In the genomic region with DNA sequence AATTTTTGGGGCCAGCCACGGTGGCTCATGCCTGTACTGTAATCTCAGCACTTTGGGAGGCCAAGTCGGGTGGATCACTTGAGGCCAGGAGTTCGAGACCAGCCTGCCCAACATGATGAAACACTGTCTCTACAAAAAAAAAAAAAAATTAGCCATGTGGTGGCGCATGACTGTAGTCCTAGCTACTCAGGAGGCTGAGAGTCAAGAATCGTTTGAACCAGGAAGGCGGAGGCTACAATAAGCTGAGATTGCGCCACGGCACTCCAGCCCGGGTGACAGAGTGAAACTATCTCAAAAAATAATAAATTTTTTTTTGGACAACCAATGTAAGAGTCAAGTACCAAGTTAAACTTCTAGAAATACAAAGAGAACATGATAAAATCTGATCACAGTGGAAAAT, we compare ENCODE assay signal across 17 cellular contexts.
A peak's percentile ranks its signal among the peaks of the same experiment; 100 is the strongest.
DNase-seq lines count a peak whose midpoint lies in the region; ATAC-seq, FAIRE-seq and TF ChIP-seq lines count a peak whose summit lies in the region.
"Had no signal": no experiment of that assay in that cellular context is flagged by ENCODE, and none has a peak within 500 bp of the region (broad histone marks: within the 10 kb centered on the region; RNA-seq: fewer than 3 reads in every experiment).

No MANE protein-coding gene starts in this region.

- intact Hi-C loops in HepG2 (cut with micrococcal nuclease; ENCODE audit: unreplicated experiment), result no loop called here
- intact Hi-C loops in right lobe of liver (cut with DNase I), result no loop called here

- POLR2A ChIA-PET in HepG2 (lab: Yijun Ruan, JAX) (interaction anchor here (1.4 kb wide), 2 partner anchors 8 to 9 kb away, joined by 3 to 4 read pairs; no protein-coding TSS in a partner anchor), GM10248 (lab: Yijun Ruan, JAX) (no interaction called here)

- H3K4me3 ChIP-seq in HepG2 (replicated peaks in 1 of 3; ENCODE audit: insufficient read depth in 1 of 3, low read depth in 2 of 3, low read length in 3 of 3), result no peak overlapping the region
- H3K4me3 ChIP-seq in right lobe of liver, result no peak overlapping the region
- H3K4me3 ChIP-seq in neutrophil (ENCODE audit: low read depth in 1 of 2, low read length in 1 of 2), result peak overlapping the region; percentile 25 to 40

- TF ChIP-seq EP300 in HepG2 (IDR thresholded peaks at IDR 0.05; ENCODE audit: low read depth in 2 of 2, low read length in 2 of 2) (no peak), HepG2 (CRISPR knock-in tag; IDR thresholded peaks at IDR 0.05; ENCODE audit: borderline replicate concordance) (no peak)

- WGBS in HepG2 (ENCODE audit: low lambda C conversion rate), result 97% methylated on average over 9 of the region's 9 CpGs
- WGBS in right lobe of liver (ENCODE audit: insufficient coverage, low coverage, low lambda C conversion rate, missing lambda C conversion rate), result 76% methylated on average over 9 of the region's 9 CpGs

- ATAC-seq in HepG2 (no peak), right lobe of liver (no peak)
- ATAC-seq in effector memory CD8-positive, alpha-beta T cell (replicated peaks), result no peak

- peaks cover 5% of the 10 kb centered on the region for H3K36me3 Mint-ChIP-seq in effector memory CD8-positive, alpha-beta T cell (ENCODE audit: insufficient read depth)
- H3K36me3 Mint-ChIP-seq: CD4-positive, alpha-beta memory T cell had no signal

- no peaks in the 10 kb centered on the region for H4K20me1 ChIP-seq in HepG2 (ENCODE audit: insufficient read depth, low read length)

- no peak overlapping the region for H3K9ac ChIP-seq in HepG2 (ENCODE audit: insufficient read depth, low read depth, low read length)

- H3K4me1 Mint-ChIP-seq in effector memory CD8-positive, alpha-beta T cell (ENCODE audit: low read depth in 2 of 2), result no peaks in the 10 kb centered on the region
- H3K4me1 Mint-ChIP-seq: B cell; CD4-positive, alpha-beta memory T cell had no signal

- peaks cover 29 to 37% of the 10 kb centered on the region in 2 donors for H3K27me3 Mint-ChIP-seq in effector memory CD8-positive, alpha-beta T cell

- no peaks in the 10 kb centered on the region; a peak in 1 of 5 replicates for H3K36me3 ChIP-seq in HepG2 (replicated peaks in 1 of 2; ENCODE audit: control insufficient read depth in 1 of 2, insufficient read depth in 2 of 2, low read length in 2 of 2)
- H3K36me3 ChIP-seq in right lobe of liver, result no peaks in the 10 kb centered on the region
- no peaks in the 10 kb centered on the region for H3K36me3 ChIP-seq in neutrophil

- TF ChIP-seq CTCF in HepG2 (CRISPR knock-in tag; IDR thresholded peaks at IDR 0.05) (no peak), right lobe of liver (IDR thresholded peaks at IDR 0.05) (no peak), neutrophil (IDR thresholded peaks at IDR 0.05) (no peak), GM10248 (IDR thresholded peaks at IDR 0.05; ENCODE audit: control extremely low read depth, extremely low read depth, low read depth, missing control alignments) (no peak)

- BruUV-seq in HepG2 (replicated peaks; lab: Mats Ljungman, UMichigan), result no TSS peak

- no peak overlapping the region for H3K4me2 ChIP-seq in HepG2 (ENCODE audit: low read depth, low read length)

- no peak for TF ChIP-seq RAD21 in HepG2 (CRISPR knock-in tag; IDR thresholded peaks at IDR 0.05)

- no peaks in the 10 kb centered on the region for H3K9me3 ChIP-seq in HepG2 (ENCODE audit: low read length)
- no peaks in the 10 kb centered on the region for H3K9me3 ChIP-seq in right lobe of liver
- no peaks in the 10 kb centered on the region for H3K9me3 ChIP-seq in neutrophil

- H3K27me3 ChIP-seq in HepG2 (ENCODE audit: control insufficient read depth in 1 of 2, insufficient read depth in 2 of 2, low read length in 2 of 2) (no peaks in the 10 kb centered on the region), right lobe of liver (no peaks in the 10 kb centered on the region), neutrophil (no peaks in the 10 kb centered on the region)

- no peaks in the 10 kb centered on the region for H3K9me3 Mint-ChIP-seq in effector memory CD8-positive, alpha-beta T cell
- H3K9me3 Mint-ChIP-seq: CD4-positive, alpha-beta memory T cell had no signal

- CTCF ChIA-PET in HepG2 (lab: Yijun Ruan, JAX; ENCODE audit: low intra/inter-chr PET ratio, low total read pairs), result no interaction called here
- CTCF ChIA-PET in GM10248 (lab: Yijun Ruan, JAX), result interaction anchor here (0.7 kb wide), 1 partner anchor 164 kb away, joined by 3 read pairs; no protein-coding TSS in a partner anchor

- no peak overlapping the region for H3K27ac Mint-ChIP-seq in effector memory CD8-positive, alpha-beta T cell
- H3K27ac Mint-ChIP-seq: B cell; CD4-positive, alpha-beta memory T cell had no signal

- no peak overlapping the region for H2AFZ ChIP-seq in HepG2 (ENCODE audit: low read length)

- H3K4me3 Mint-ChIP-seq in effector memory CD8-positive, alpha-beta T cell, result no peak overlapping the region
- H3K4me3 Mint-ChIP-seq: B cell; CD4-positive, alpha-beta memory T cell had no signal

- no peak for FAIRE-seq in HepG2 (lab: Jason Lieb, UNC)
- FAIRE-seq: D721Med, G401.6 had no signal

- no peaks in the 10 kb centered on the region for H3K79me2 ChIP-seq in HepG2 (ENCODE audit: insufficient read depth, low read length)

- peaks cover 45% of the 10 kb centered on the region for H3K4me1 ChIP-seq in HepG2 (ENCODE audit: insufficient read depth, low read length)
- no peaks in the 10 kb centered on the region for H3K4me1 ChIP-seq in right lobe of liver
- peaks cover 52 to 70% of the 10 kb centered on the region in 2 experiments for H3K4me1 ChIP-seq in neutrophil (ENCODE audit: control insufficient read depth in 1 of 2, insufficient read depth in 1 of 2, low read depth in 1 of 2, low read length in 1 of 2)

- DNase-seq in HepG2 (ENCODE audit: low spot score), result no peak
- no peak for DNase-seq in right lobe of liver
- peak; percentile 63 for DNase-seq in NCI-H460 (ENCODE audit: extremely low read depth, low read depth)
- DNase-seq in GM10248 (ENCODE audit: extremely low spot score), result no peak
- DNase-seq in effector memory CD8-positive, alpha-beta T cell, result no peak
- DNase-seq in NCI-H187 (lab: John Stamatoyannopoulos, UW), result no peak
- DNase-seq: C1 segment of cervical spinal cord; CD4-positive, alpha-beta memory T cell; DMS153; DMS79 treated with DMSO at 0.1 percent for 48 hours; EL; HCEC 1CT; IMR-90 had no signal

- no peak overlapping the region for H3K27ac ChIP-seq in HepG2 (ENCODE audit: extremely low read length, insufficient read depth, low read length)
- no peak overlapping the region for H3K27ac ChIP-seq in right lobe of liver
- peak overlapping the region; percentile 77 for H3K27ac ChIP-seq in neutrophil

- in situ Hi-C loops in HepG2 (cut with HindIII; ENCODE audit: extremely low pct_ligation_motif_present, low pct_unique_long_range_greater_than_20kb), result no loop called here

- TF ChIP-seq POLR2A in HepG2 (IDR thresholded peaks at IDR 0.05; ENCODE audit: insufficient read depth in 1 of 2, low read depth in 2 of 2, low read length in 2 of 2), result no peak
- TF ChIP-seq POLR2A in right lobe of liver (IDR thresholded peaks at IDR 0.05), result no peak

TF ChIP-seq in HepG2, 621 proteins besides CTCF, POLR2A, EP300 and RAD21:
- TF ChIP-seq, protein P1, sequence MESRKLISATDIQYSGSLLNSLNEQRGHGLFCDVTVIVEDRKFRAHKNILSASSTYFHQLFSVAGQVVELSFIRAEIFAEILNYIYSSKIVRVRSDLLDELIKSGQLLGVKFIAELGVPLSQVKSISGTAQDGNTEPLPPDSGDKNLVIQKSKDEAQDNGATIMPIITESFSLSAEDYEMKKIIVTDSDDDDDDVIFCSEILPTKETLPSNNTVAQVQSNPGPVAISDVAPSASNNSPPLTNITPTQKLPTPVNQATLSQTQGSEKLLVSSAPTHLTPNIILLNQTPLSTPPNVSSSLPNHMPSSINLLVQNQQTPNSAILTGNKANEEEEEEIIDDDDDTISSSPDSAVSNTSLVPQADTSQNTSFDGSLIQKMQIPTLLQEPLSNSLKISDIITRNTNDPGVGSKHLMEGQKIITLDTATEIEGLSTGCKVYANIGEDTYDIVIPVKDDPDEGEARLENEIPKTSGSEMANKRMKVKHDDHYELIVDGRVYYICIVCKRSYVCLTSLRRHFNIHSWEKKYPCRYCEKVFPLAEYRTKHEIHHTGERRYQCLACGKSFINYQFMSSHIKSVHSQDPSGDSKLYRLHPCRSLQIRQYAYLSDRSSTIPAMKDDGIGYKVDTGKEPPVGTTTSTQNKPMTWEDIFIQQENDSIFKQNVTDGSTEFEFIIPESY (CRISPR knock-in tag; IDR thresholded peaks at IDR 0.05), result peak; percentile 52; the same call in 1 of the 2 replicates
- no peak for TF ChIP-seq IKZF4 (CRISPR knock-in tag; IDR thresholded peaks at IDR 0.05; ENCODE audit: borderline replicate concordance, low read depth, not compliant biosample characterization)

Comparison
In these comparisons a context has a peak if more than half of its experiments do, and no peak if none do; other contexts are left out.
1. H3K4me3 ChIP-seq: peak in neutrophil (2 of 2); none in HepG2 (0 of 3) and right lobe of liver (0 of 3).